ENCODE assay signal across 8 cellular contexts in genomic region chr6:25369450-25370086, GRCh38.
A peak's percentile ranks its signal among the peaks of the same experiment; 100 is the strongest.
DNase-seq lines count a peak whose midpoint lies in the region; ATAC-seq and TF ChIP-seq lines count a peak whose summit lies in the region.

No MANE protein-coding gene starts in this region.

- H3K27me3 Mint-ChIP-seq in activated CD8-positive, alpha-beta T cell treated with anti-CD3 and anti-CD28 coated beads, Interleukin-2, amount 10 ng/mL, durations not matched to agents 7 days and 5 days (ENCODE audit: low read depth) = no peaks in the 10 kb centered on the region
- peaks cover 0 to 2% (median 2%) of the 10 kb centered on the region in 3 donors for H3K27me3 Mint-ChIP-seq in CD14-positive monocyte (ENCODE audit: low read depth in 3 of 3)

- peaks cover 71% of the 10 kb centered on the region for H3K4me1 Mint-ChIP-seq in activated CD8-positive, alpha-beta T cell treated with anti-CD3 and anti-CD28 coated beads, Interleukin-2, amount 10 ng/mL, durations not matched to agents 7 days and 5 days (ENCODE audit: low read depth)
- H3K4me1 Mint-ChIP-seq in CD14-positive monocyte = peaks cover 35% of the 10 kb centered on the region

- H3K4me3 ChIP-seq in BLaER1 treated with 17β-estradiol and CSF1 and Interleukin-3, amounts not matched to agents 10 nM and 100 nM = no peak overlapping the region
- H3K4me3 ChIP-seq in MM.1S (ENCODE audit: low read length) = peak overlapping the region; percentile 59
- H3K4me3 ChIP-seq in right atrium auricular region = no peak overlapping the region
- peak overlapping the region; percentile 1 for H3K4me3 ChIP-seq in suprapubic skin

- no peak overlapping the region for H3K9ac ChIP-seq in BLaER1 treated with 17β-estradiol and CSF1 and Interleukin-3, amounts not matched to agents 10 nM and 100 nM
- peak overlapping the region; percentile 80 for H3K9ac ChIP-seq in MM.1S (ENCODE audit: low read length)

- TF ChIP-seq CTCF in MM.1S (IDR thresholded peaks at IDR 0.05; ENCODE audit: low read length) (no peak), right atrium auricular region (IDR thresholded peaks at IDR 0.05) (no peak), suprapubic skin (IDR thresholded peaks at IDR 0.05) (no peak), CD14-positive monocyte (IDR thresholded peaks at IDR 0.05) (no peak)

- peaks cover 0 to 31% (median 0%) of the 10 kb centered on the region in 11 experiments; a peak in 3 of 22 replicates for H3K9me3 ChIP-seq in BLaER1 treated with 17β-estradiol and CSF1 and Interleukin-3, amounts not matched to agents 10 nM and 100 nM (replicated peaks in 1 of 11)
- H3K9me3 ChIP-seq in MM.1S (replicated peaks; ENCODE audit: insufficient read depth, low read length) = no peaks in the 10 kb centered on the region
- H3K9me3 ChIP-seq in right atrium auricular region = no peaks in the 10 kb centered on the region
- H3K9me3 ChIP-seq in suprapubic skin = no peaks in the 10 kb centered on the region

- H3K9me2 ChIP-seq in MM.1S (replicated peaks; ENCODE audit: insufficient read depth, low read length) = no peaks in the 10 kb centered on the region

- 41% methylated on average over 9 of the region's 9 CpGs for WGBS in suprapubic skin

- peaks cover 98% of the 10 kb centered on the region for H3K79me2 ChIP-seq in MM.1S (ENCODE audit: low read length)

- DNase-seq in MM.1S (peak; percentile 75), right atrium auricular region (ENCODE audit: low spot score) (no peak), suprapubic skin (ENCODE audit: low spot score in 2 of 2) (no peak), AML-193 (lab: John Stamatoyannopoulos, UW) (no peak), CD14-positive monocyte (ENCODE audit: low spot score) (no peak)
- DNase-seq in activated CD8-positive, alpha-beta T cell treated with anti-CD3 and anti-CD28 coated beads, Interleukin-2, amount 10 ng/mL, durations not matched to agents 7 days and 5 days = peak; percentile 39

- H3F3A ChIP-seq in MM.1S (ENCODE audit: insufficient read depth, low read length) = peaks cover 66% of the 10 kb centered on the region

- H3K27ac Mint-ChIP-seq in activated CD8-positive, alpha-beta T cell treated with anti-CD3 and anti-CD28 coated beads, Interleukin-2, amount 10 ng/mL, durations not matched to agents 7 days and 5 days = peak overlapping the region; percentile 81
- no peak overlapping the region for H3K27ac Mint-ChIP-seq in CD14-positive monocyte

- no peaks in the 10 kb centered on the region for H4K20me1 ChIP-seq in BLaER1 treated with 17β-estradiol and CSF1 and Interleukin-3, amounts not matched to agents 10 nM and 100 nM
- no peaks in the 10 kb centered on the region for H4K20me1 ChIP-seq in MM.1S (ENCODE audit: insufficient read depth, low read length)

- H2AFZ ChIP-seq in MM.1S (ENCODE audit: low read length) = 0 out of 2 replicates have a peak overlapping the region, but pooled peaks have one; percentile 11

- CTCF ChIA-PET in activated CD8-positive, alpha-beta T cell treated with anti-CD3 and anti-CD28 coated beads, Interleukin-2, amount 10 ng/mL, durations not matched to agents 7 days and 5 days (lab: Charles Lee) = interaction anchor here (0.8 to 6.9 kb wide), 10 partner anchors 11 to 146 kb away, joined by 3 to 48 read pairs (median 4); partner anchors contain the start of gene CARMIL1

- intact Hi-C loops in CD14-positive monocyte (cut with micrococcal nuclease) = no loop called here

- H3K4me3 Mint-ChIP-seq in activated CD8-positive, alpha-beta T cell treated with anti-CD3 and anti-CD28 coated beads, Interleukin-2, amount 10 ng/mL, durations not matched to agents 7 days and 5 days = peak overlapping the region; percentile 39
- H3K4me3 Mint-ChIP-seq in CD14-positive monocyte = no peak overlapping the region

- POLR2A ChIA-PET in activated CD8-positive, alpha-beta T cell treated with anti-CD3 and anti-CD28 coated beads, Interleukin-2, amount 10 ng/mL, durations not matched to agents 7 days and 5 days (lab: Charles Lee) = interaction anchor here (0.5 to 1.5 kb wide), 3 partner anchors 36 to 651 kb away, joined by 3 to 7 read pairs (median 4); a partner anchor contains a TSS

- TF ChIP-seq EP300 in suprapubic skin (IDR thresholded peaks at IDR 0.05) = no peak

- peak overlapping the region in 8 of 11 experiments; percentile 5 to 78 (median 22); a peak in 11 of 22 replicates for H3K4me2 ChIP-seq in BLaER1 treated with 17β-estradiol and CSF1 and Interleukin-3, amounts not matched to agents 10 nM and 100 nM
- H3K4me2 ChIP-seq in MM.1S (ENCODE audit: low read depth, low read length) = peak overlapping the region; percentile 86

- peaks cover 10 to 32% (median 28%) of the 10 kb centered on the region in 10 experiments; a peak in 19 of 20 replicates for H3K4me1 ChIP-seq in BLaER1 treated with 17β-estradiol and CSF1 and Interleukin-3, amounts not matched to agents 10 nM and 100 nM
- H3K4me1 ChIP-seq in MM.1S (ENCODE audit: low read length) = peaks cover 54% of the 10 kb centered on the region
- H3K4me1 ChIP-seq in right atrium auricular region = peaks cover 0 to 24% of the 10 kb centered on the region in 2 donors
- peaks cover 35% of the 10 kb centered on the region for H3K4me1 ChIP-seq in suprapubic skin

- peaks cover 9% of the 10 kb centered on the region for H3K36me3 Mint-ChIP-seq in activated CD8-positive, alpha-beta T cell treated with anti-CD3 and anti-CD28 coated beads, Interleukin-2, amount 10 ng/mL, durations not matched to agents 7 days and 5 days (ENCODE audit: low read depth)
- peaks cover 2 to 12% of the 10 kb centered on the region in 2 donors for H3K36me3 Mint-ChIP-seq in CD14-positive monocyte

- H3K27ac ChIP-seq in BLaER1 treated with 17β-estradiol and CSF1 and Interleukin-3, amounts not matched to agents 10 nM and 100 nM = no peak overlapping the region
- H3K27ac ChIP-seq in MM.1S (ENCODE audit: low read length) = peak overlapping the region; percentile 97
- peak overlapping the region; percentile 28 to 63 for H3K27ac ChIP-seq in right atrium auricular region
- H3K27ac ChIP-seq in suprapubic skin = peak overlapping the region; percentile 67

- no peaks in the 10 kb centered on the region for H3K27me3 ChIP-seq in BLaER1 treated with 17β-estradiol and CSF1 and Interleukin-3, amounts not matched to agents 10 nM and 100 nM
- H3K27me3 ChIP-seq in MM.1S (replicated peaks; ENCODE audit: insufficient read depth, low read length) = no peaks in the 10 kb centered on the region
- no peaks in the 10 kb centered on the region for H3K27me3 ChIP-seq in right atrium auricular region
- no peaks in the 10 kb centered on the region for H3K27me3 ChIP-seq in suprapubic skin

- TF ChIP-seq POLR2A in suprapubic skin (IDR thresholded peaks at IDR 0.05) = no peak

- ATAC-seq in activated CD8-positive, alpha-beta T cell treated with anti-CD3 and anti-CD28 coated beads, Interleukin-2, amount 10 ng/mL, durations not matched to agents 7 days and 5 days = peak; percentile 22
- no peak for ATAC-seq in HG02623 (IDR thresholded peaks at IDR 0.05; ENCODE audit: unreplicated experiment)

- no peaks in the 10 kb centered on the region; a peak in 1 of 22 replicates for H3K36me3 ChIP-seq in BLaER1 treated with 17β-estradiol and CSF1 and Interleukin-3, amounts not matched to agents 10 nM and 100 nM
- H3K36me3 ChIP-seq in MM.1S (replicated peaks; ENCODE audit: insufficient read depth, low read length) (no peaks in the 10 kb centered on the region), right atrium auricular region (no peaks in the 10 kb centered on the region), suprapubic skin (no peaks in the 10 kb centered on the region)

- H3K9me3 Mint-ChIP-seq in activated CD8-positive, alpha-beta T cell treated with anti-CD3 and anti-CD28 coated beads, Interleukin-2, amount 10 ng/mL, durations not matched to agents 7 days and 5 days (ENCODE audit: insufficient read depth) = peaks cover 14% of the 10 kb centered on the region
- peaks cover 6 to 30% (median 19%) of the 10 kb centered on the region in 7 donors for H3K9me3 Mint-ChIP-seq in CD14-positive monocyte

Comparison
In these comparisons a context has a peak if more than half of its experiments do, and no peak if none do; other contexts are left out.
1. H3K27ac ChIP-seq: peak in MM.1S (single experiment), right atrium auricular region (2 of 2) and suprapubic skin (single experiment); none in BLaER1 treated with 17β-estradiol and CSF1 and Interleukin-3, amounts not matched to agents 10 nM and 100 nM (0 of 11).
2. H3K4me3 ChIP-seq: peak in MM.1S (single experiment) and suprapubic skin (single experiment); none in BLaER1 treated with 17β-estradiol and CSF1 and Interleukin-3, amounts not matched to agents 10 nM and 100 nM (0 of 10) and right atrium auricular region (0 of 2).
3. DNase-seq: peak in MM.1S (single experiment) and activated CD8-positive, alpha-beta T cell treated with anti-CD3 and anti-CD28 coated beads, Interleukin-2, amount 10 ng/mL, durations not matched to agents 7 days and 5 days (single experiment); none in right atrium auricular region (single experiment), suprapubic skin (0 of 2), AML-193 (0 of 2) and CD14-positive monocyte (single experiment).